ENCODE assay signal across 10 cellular contexts in genomic region chr3:50205719-50206276, GRCh38. TPM values are rescaled to one million over a fixed set of nuclear protein-coding genes. Genes with fewer than 3 reads are reported as not detected.
DNase-seq lines count a peak whose midpoint lies in the region; ATAC-seq, FAIRE-seq and TF ChIP-seq lines count a peak whose summit lies in the region.
"Had no signal": no experiment of that assay in that cellular context is flagged by ENCODE, and none has a peak within 500 bp of the region (broad histone marks: within the 10 kb centered on the region; RNA-seq: fewer than 3 reads in every experiment).

No MANE protein-coding gene starts in this region.

- H3K79me2 ChIP-seq in keratinocyte (ENCODE audit: control insufficient read depth, insufficient read depth, low read length) = no peaks in the 10 kb centered on the region

- no peak overlapping the region for H3K27ac Mint-ChIP-seq in activated naive CD8-positive, alpha-beta T cell treated with anti-CD3 and anti-CD28 coated beads, Interleukin-2, amount 10 ng/mL, durations not matched to agents 7 days and 5 days
- no peak overlapping the region for H3K27ac Mint-ChIP-seq in stimulated activated naive CD8-positive, alpha-beta T cell treated with anti-CD3 and anti-CD28 coated beads, Interleukin-15, amount 100 ng/mL, for 72 hours

- H3K4me1 Mint-ChIP-seq in activated naive CD8-positive, alpha-beta T cell treated with anti-CD3 and anti-CD28 coated beads, Interleukin-2, amount 10 ng/mL, durations not matched to agents 7 days and 5 days = no peaks in the 10 kb centered on the region
- H3K4me1 Mint-ChIP-seq in stimulated activated naive CD8-positive, alpha-beta T cell treated with anti-CD3 and anti-CD28 coated beads, Interleukin-15, amount 100 ng/mL, for 72 hours = peaks cover 8% of the 10 kb centered on the region

- peak overlapping the region; percentile 41 for H3K4me2 ChIP-seq in keratinocyte (ENCODE audit: control insufficient read depth, extremely low read depth, insufficient read depth, low read depth, low read length)

- TF ChIP-seq CTCF in keratinocyte (optimal IDR thresholded peaks at IDR 0.05 in 1 of 3, IDR thresholded peaks at IDR 0.05 in 1 of 3, conservative IDR thresholded peaks at IDR 0.05 in 1 of 3; ENCODE audit: extremely low read depth in 1 of 3, insufficient read depth in 2 of 3, low read length in 3 of 3) = no peak

- H3K9ac ChIP-seq in keratinocyte (ENCODE audit: control insufficient read depth, extremely low read depth, insufficient read depth, low read length) = no peak overlapping the region

- no peak overlapping the region for H2AFZ ChIP-seq in keratinocyte (ENCODE audit: control insufficient read depth, low read length)
- H2AFZ ChIP-seq: PC-9 had no signal

- H3K27ac ChIP-seq in keratinocyte (ENCODE audit: control insufficient read depth, insufficient read depth, low read length) = no peak overlapping the region
- H3K27ac ChIP-seq: PC-9 had no signal

- no peaks in the 10 kb centered on the region for H3K9me3 Mint-ChIP-seq in activated naive CD8-positive, alpha-beta T cell treated with anti-CD3 and anti-CD28 coated beads, Interleukin-2, amount 10 ng/mL, durations not matched to agents 7 days and 5 days
- no peaks in the 10 kb centered on the region for H3K9me3 Mint-ChIP-seq in stimulated activated naive CD8-positive, alpha-beta T cell treated with anti-CD3 and anti-CD28 coated beads, Interleukin-15, amount 100 ng/mL, for 72 hours

- peak overlapping the region in 1 of 3 experiments; percentile 27 for H3K4me3 ChIP-seq in keratinocyte (ENCODE audit: control insufficient read depth in 2 of 3, extremely low read depth in 1 of 3, insufficient read depth in 2 of 3, low read depth in 1 of 3, low read length in 3 of 3)
- H3K4me3 ChIP-seq: PC-9 had no signal

- peaks cover 51% of the 10 kb centered on the region for H3K27me3 Mint-ChIP-seq in activated naive CD8-positive, alpha-beta T cell treated with anti-CD3 and anti-CD28 coated beads, Interleukin-2, amount 10 ng/mL, durations not matched to agents 7 days and 5 days
- H3K27me3 Mint-ChIP-seq in stimulated activated naive CD8-positive, alpha-beta T cell treated with anti-CD3 and anti-CD28 coated beads, Interleukin-15, amount 100 ng/mL, for 72 hours = peaks cover 65% of the 10 kb centered on the region

- POLR2A ChIA-PET in activated naive CD8-positive, alpha-beta T cell treated with anti-CD3 and anti-CD28 coated beads, Interleukin-2, amount 10 ng/mL, durations not matched to agents 7 days and 5 days (lab: Charles Lee) = interaction anchor here (2.7 kb wide), 1 partner anchor 11 kb away, joined by 10 read pairs; no protein-coding TSS in a partner anchor

- no peak for DNase-seq in activated CD4-positive, CD25-positive, alpha-beta regulatory T cell treated with anti-CD3 and anti-CD28 coated beads, Interleukin-2, amount 50 U/mL, for 72 hours
- DNase-seq in activated naive CD8-positive, alpha-beta T cell treated with anti-CD3 and anti-CD28 coated beads, Interleukin-2, amount 10 ng/mL, durations not matched to agents 7 days and 5 days = peak; percentile 55
- no peak for DNase-seq in keratinocyte (ENCODE audit: low read depth, low spot score)
- peak; percentile 36 to 39 for DNase-seq in stimulated activated naive CD8-positive, alpha-beta T cell treated with anti-CD3 and anti-CD28 coated beads, Interleukin-15, amount 100 ng/mL, for 72 hours
- DNase-seq in NCI-H345 (lab: John Stamatoyannopoulos, UW) = no peak
- DNase-seq in NCI-H526 treated with DMSO at 0.1 percent for 48 hours (lab: John Stamatoyannopoulos, UW) = no peak
- no peak for DNase-seq in COR-L47 (lab: John Stamatoyannopoulos, UW)

- no peaks in the 10 kb centered on the region for H3K36me3 ChIP-seq in keratinocyte (ENCODE audit: control insufficient read depth in 2 of 2, extremely low read depth in 1 of 2, insufficient read depth in 2 of 2, low read length in 2 of 2)

- no peaks in the 10 kb centered on the region for H4K20me1 ChIP-seq in keratinocyte (ENCODE audit: control insufficient read depth, extremely low read depth, insufficient read depth, low read length)

- no peaks in the 10 kb centered on the region for H3K36me3 Mint-ChIP-seq in activated naive CD8-positive, alpha-beta T cell treated with anti-CD3 and anti-CD28 coated beads, Interleukin-2, amount 10 ng/mL, durations not matched to agents 7 days and 5 days

- H3K4me1 ChIP-seq in keratinocyte (ENCODE audit: control insufficient read depth, extremely low read depth, insufficient read depth, low read length) = peaks cover 9% of the 10 kb centered on the region

- no peaks in the 10 kb centered on the region for H3K9me1 ChIP-seq in keratinocyte (ENCODE audit: control insufficient read depth, extremely low read depth, insufficient read depth, low read length)

- peak; percentile 36 to 41 for ATAC-seq in activated CD4-positive, CD25-positive, alpha-beta regulatory T cell treated with anti-CD3 and anti-CD28 coated beads, Interleukin-2, amount 50 U/mL, for 24 hours
- ATAC-seq in activated naive CD8-positive, alpha-beta T cell treated with anti-CD3 and anti-CD28 coated beads, Interleukin-2, amount 10 ng/mL, durations not matched to agents 7 days and 5 days (ENCODE audit: low read depth) = peak; percentile 61
- ATAC-seq in stimulated activated naive CD8-positive, alpha-beta T cell treated with anti-CD3 and anti-CD28 coated beads, Interleukin-15, amount 100 ng/mL, for 72 hours = peak; percentile 57

- dilution Hi-C loops in keratinocyte (cut with MboI; ENCODE audit: extremely low pct_ligation_motif_present, low sequenced_read_pairs) = no loop called here

- H3K9me3 ChIP-seq in keratinocyte (ENCODE audit: control insufficient read depth, low read depth, low read length) = no peaks in the 10 kb centered on the region

- H3K27me3 ChIP-seq in keratinocyte (ENCODE audit: control insufficient read depth, extremely low read depth, insufficient read depth, low read length) = peaks cover 71% of the 10 kb centered on the region

- H3K4me3 Mint-ChIP-seq in activated naive CD8-positive, alpha-beta T cell treated with anti-CD3 and anti-CD28 coated beads, Interleukin-2, amount 10 ng/mL, durations not matched to agents 7 days and 5 days = no peak overlapping the region
- peak overlapping the region in 1 of 2 donors; percentile 79 for H3K4me3 Mint-ChIP-seq in stimulated activated naive CD8-positive, alpha-beta T cell treated with anti-CD3 and anti-CD28 coated beads, Interleukin-15, amount 100 ng/mL, for 72 hours

- FAIRE-seq in keratinocyte (lab: Jason Lieb, UNC) = no peak
- FAIRE-seq: islet of Langerhans had no signal

RNA-seq across cellular contexts. Expression of gene SLC38A3, which starts 0.7 kb away (rescaled TPM):
- not detected for total RNA-seq in activated naive CD8-positive, alpha-beta T cell treated with anti-CD3 and anti-CD28 coated beads, Interleukin-2, amount 10 ng/mL, durations not matched to agents 7 days and 5 days
- not detected in 3 replicates for polyA plus RNA-seq in keratinocyte
- polyA plus RNA-seq in keratinocyte (2011; ENCODE audit: low read depth) = 0.22 TPM
- 0.02 and 0.12 TPM in 2 replicates for polyA plus RNA-seq in keratinocyte (2011; cell fraction: cytosol; rRNA removed)
- 0.12 and 0.36 TPM in 2 replicates for polyA plus RNA-seq in keratinocyte (2011; cell fraction: nucleus; rRNA removed)
- polyA plus RNA-seq in keratinocyte (2012; ENCODE audit: low replicate concordance) = 0.39 TPM in 1 of 2 replicates, not detected in the other
- not detected in 3 replicates for polyA minus RNA-seq in keratinocyte
- not detected for polyA minus RNA-seq in keratinocyte (2011; cell fraction: cytosol; rRNA and poly(A)+ RNA removed)
- polyA minus RNA-seq in keratinocyte (2011; cell fraction: nucleus; rRNA and poly(A)+ RNA removed) = 0.32 TPM in 1 of 2 replicates, not detected in the other

RNA-seq across cellular contexts. Expression of gene GNAT1, which starts 14.4 kb away (rescaled TPM):
- total RNA-seq in activated naive CD8-positive, alpha-beta T cell treated with anti-CD3 and anti-CD28 coated beads, Interleukin-2, amount 10 ng/mL, durations not matched to agents 7 days and 5 days = not detected
- 0.05 to 0.12 TPM in 2 of 3 replicates, not detected in the other for polyA plus RNA-seq in keratinocyte
- not detected for polyA plus RNA-seq in keratinocyte (2011; ENCODE audit: low read depth)
- not detected in 2 replicates for polyA plus RNA-seq in keratinocyte (2011; cell fraction: cytosol; rRNA removed)
- 0.40 and 0.56 TPM in 2 replicates for polyA plus RNA-seq in keratinocyte (2011; cell fraction: nucleus; rRNA removed)
- not detected in 2 replicates for polyA plus RNA-seq in keratinocyte (2012; ENCODE audit: low replicate concordance)
- 0.13 to 0.86 TPM in 2 of 3 replicates, not detected in the other for polyA minus RNA-seq in keratinocyte
- polyA minus RNA-seq in keratinocyte (2011; cell fraction: cytosol; rRNA and poly(A)+ RNA removed) = not detected
- 0.32 and 0.47 TPM in 2 replicates for polyA minus RNA-seq in keratinocyte (2011; cell fraction: nucleus; rRNA and poly(A)+ RNA removed)
- total RNA-seq: PC-9 had no signal

RNA-seq across cellular contexts. Expression of gene GNAI2, which starts 30.2 kb away (rescaled TPM):
- 100 to 1,000 TPM; 435 to 448 TPM for total RNA-seq in activated naive CD8-positive, alpha-beta T cell treated with anti-CD3 and anti-CD28 coated beads, Interleukin-2, amount 10 ng/mL, durations not matched to agents 7 days and 5 days
- polyA plus RNA-seq in keratinocyte = 268 to 419 TPM (median 341 TPM) in 3 replicates
- 90.9 TPM for polyA plus RNA-seq in keratinocyte (2011; ENCODE audit: low read depth)
- polyA plus RNA-seq in keratinocyte (2011; cell fraction: cytosol; rRNA removed) = 360 and 497 TPM in 2 replicates
- 163 and 215 TPM in 2 replicates for polyA plus RNA-seq in keratinocyte (2011; cell fraction: nucleus; rRNA removed)
- 96.9 and 241 TPM in 2 replicates for polyA plus RNA-seq in keratinocyte (2012; ENCODE audit: low replicate concordance)
- polyA minus RNA-seq in keratinocyte = 357 to 545 TPM (median 495 TPM) in 3 replicates
- polyA minus RNA-seq in keratinocyte (2011; cell fraction: cytosol; rRNA and poly(A)+ RNA removed) = 236 TPM
- 63.3 and 89.7 TPM in 2 replicates for polyA minus RNA-seq in keratinocyte (2011; cell fraction: nucleus; rRNA and poly(A)+ RNA removed)

RNA-seq across cellular contexts. Expression of gene SEMA3F, which starts 50.7 kb away (rescaled TPM):
- total RNA-seq in activated naive CD8-positive, alpha-beta T cell treated with anti-CD3 and anti-CD28 coated beads, Interleukin-2, amount 10 ng/mL, durations not matched to agents 7 days and 5 days = under 1 TPM in 1 of 2 experiments, not detected in 1; 0.09 TPM
- 72.8 to 115 TPM (median 102 TPM) in 3 replicates for polyA plus RNA-seq in keratinocyte
- 60.9 TPM for polyA plus RNA-seq in keratinocyte (2011; ENCODE audit: low read depth)
- 49.7 and 82.2 TPM in 2 replicates for polyA plus RNA-seq in keratinocyte (2011; cell fraction: cytosol; rRNA removed)
- polyA plus RNA-seq in keratinocyte (2011; cell fraction: nucleus; rRNA removed) = 173 and 208 TPM in 2 replicates
- polyA plus RNA-seq in keratinocyte (2012; ENCODE audit: low replicate concordance) = 94.6 and 131 TPM in 2 replicates
- polyA minus RNA-seq in keratinocyte = 197 to 339 TPM (median 220 TPM) in 3 replicates
- 180 TPM for polyA minus RNA-seq in keratinocyte (2011; cell fraction: cytosol; rRNA and poly(A)+ RNA removed)
- 209 and 249 TPM in 2 replicates for polyA minus RNA-seq in keratinocyte (2011; cell fraction: nucleus; rRNA and poly(A)+ RNA removed)

Comparison
In these comparisons a context has a peak if more than half of its experiments do, and no peak if none do; other contexts are left out.
1. DNase-seq: peak in activated naive CD8-positive, alpha-beta T cell treated with anti-CD3 and anti-CD28 coated beads, Interleukin-2, amount 10 ng/mL, durations not matched to agents 7 days and 5 days (single experiment) and stimulated activated naive CD8-positive, alpha-beta T cell treated with anti-CD3 and anti-CD28 coated beads, Interleukin-15, amount 100 ng/mL, for 72 hours (2 of 2); none in activated CD4-positive, CD25-positive, alpha-beta regulatory T cell treated with anti-CD3 and anti-CD28 coated beads, Interleukin-2, amount 50 U/mL, for 72 hours (single experiment), keratinocyte (single experiment), NCI-H345 (single experiment), NCI-H526 treated with DMSO at 0.1 percent for 48 hours (single experiment) and COR-L47 (single experiment).
2. Peak in every context shown above with its lines, with median percentiles within 50 percentile points of each other: ATAC-seq.